ENCODE assay signal across 2 cellular contexts in genomic region chr15:63460210-63461135, GRCh38.
TF ChIP-seq lines count a peak whose summit lies in the region.

No MANE protein-coding gene starts in this region.

TF ChIP-seq in IMR-90, 13 proteins besides CTCF, POLR2A, EP300 and RAD21:
- no peak for TF ChIP-seq CHD1 (IDR thresholded peaks at IDR 0.05; ENCODE audit: low read depth, low read length)
- TF ChIP-seq BHLHE40 (IDR thresholded peaks at IDR 0.05; ENCODE audit: low read depth, low read length), result no peak
- no peak for TF ChIP-seq RFX5 (IDR thresholded peaks at IDR 0.05; ENCODE audit: low read depth, low read length)
- TF ChIP-seq FOS (IDR thresholded peaks at IDR 0.05; ENCODE audit: low read depth, low read length), result no peak
- no peak for TF ChIP-seq SMC3 (IDR thresholded peaks at IDR 0.05; ENCODE audit: low read depth, low read length)
- TF ChIP-seq, protein P1, sequence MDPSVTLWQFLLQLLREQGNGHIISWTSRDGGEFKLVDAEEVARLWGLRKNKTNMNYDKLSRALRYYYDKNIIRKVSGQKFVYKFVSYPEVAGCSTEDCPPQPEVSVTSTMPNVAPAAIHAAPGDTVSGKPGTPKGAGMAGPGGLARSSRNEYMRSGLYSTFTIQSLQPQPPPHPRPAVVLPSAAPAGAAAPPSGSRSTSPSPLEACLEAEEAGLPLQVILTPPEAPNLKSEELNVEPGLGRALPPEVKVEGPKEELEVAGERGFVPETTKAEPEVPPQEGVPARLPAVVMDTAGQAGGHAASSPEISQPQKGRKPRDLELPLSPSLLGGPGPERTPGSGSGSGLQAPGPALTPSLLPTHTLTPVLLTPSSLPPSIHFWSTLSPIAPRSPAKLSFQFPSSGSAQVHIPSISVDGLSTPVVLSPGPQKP (IDR thresholded peaks at IDR 0.05; ENCODE audit: borderline replicate concordance, low read depth, low read length), result no peak

TF ChIP-seq in H1, 55 proteins besides CTCF, POLR2A, EP300 and RAD21:
- TF ChIP-seq, protein P2, sequence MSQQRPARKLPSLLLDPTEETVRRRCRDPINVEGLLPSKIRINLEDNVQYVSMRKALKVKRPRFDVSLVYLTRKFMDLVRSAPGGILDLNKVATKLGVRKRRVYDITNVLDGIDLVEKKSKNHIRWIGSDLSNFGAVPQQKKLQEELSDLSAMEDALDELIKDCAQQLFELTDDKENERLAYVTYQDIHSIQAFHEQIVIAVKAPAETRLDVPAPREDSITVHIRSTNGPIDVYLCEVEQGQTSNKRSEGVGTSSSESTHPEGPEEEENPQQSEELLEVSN (IDR thresholded peaks at IDR 0.05), result peak; percentile 85
- 0 out of 2 replicates have a peak, but pooled peaks have one; percentile 2 for TF ChIP-seq TCF12 (IDR thresholded peaks at IDR 0.05; ENCODE audit: low read depth, low read length)
- no peak for TF ChIP-seq MAFK (IDR thresholded peaks at IDR 0.05; ENCODE audit: low read depth, low read length)
